Comparison of ENCODE assay signal across 12 cellular contexts in the genomic region with DNA sequence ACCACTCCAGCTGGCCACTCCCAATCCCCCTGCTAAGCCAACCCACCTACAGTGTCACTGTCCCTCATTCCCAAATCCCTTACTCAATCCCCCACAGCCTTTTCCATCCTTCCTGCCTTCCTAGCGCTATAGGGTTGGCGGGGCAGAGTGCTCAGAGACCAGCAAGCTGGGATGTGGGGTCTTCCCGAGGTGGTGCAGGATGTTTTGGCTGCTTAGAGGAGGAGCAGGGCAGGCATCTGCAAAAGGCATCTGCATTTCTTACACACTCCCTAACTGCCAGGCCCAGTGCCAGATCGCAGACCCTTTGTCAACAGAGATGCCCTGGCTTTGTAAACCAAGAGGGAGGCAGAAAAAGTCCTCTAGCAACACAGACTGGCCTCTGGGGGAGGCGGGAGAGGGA. TPM values are rescaled to one million over a fixed set of nuclear protein-coding genes. Genes with fewer than 3 reads are reported as not detected.
A peak's percentile ranks its signal among the peaks of the same experiment; 100 is the strongest.
DNase-seq lines count a peak whose midpoint lies in the region; ATAC-seq and TF ChIP-seq lines count a peak whose summit lies in the region.
"Had no signal": no experiment of that assay in that cellular context is flagged by ENCODE, and none has a peak within 500 bp of the region (broad histone marks: within the 10 kb centered on the region; RNA-seq: fewer than 3 reads in every experiment).

No MANE protein-coding gene starts in this region.

- H4K20me1 ChIP-seq in SK-N-SH (ENCODE audit: insufficient read depth) = no peaks in the 10 kb centered on the region

- no peaks in the 10 kb centered on the region for H3F3A ChIP-seq in SK-N-SH (replicated peaks; ENCODE audit: insufficient read depth)

- no peak for TF ChIP-seq CTCF in cardiac muscle cell (IDR thresholded peaks at IDR 0.05; ENCODE audit: low read depth, low read length)
- no peak for TF ChIP-seq CTCF in SK-N-SH (IDR thresholded peaks at IDR 0.05)
- no peak for TF ChIP-seq CTCF in esophagus muscularis mucosa (IDR thresholded peaks at IDR 0.05)

- H3K27me3 ChIP-seq in cardiac muscle cell = no peaks in the 10 kb centered on the region
- no peaks in the 10 kb centered on the region for H3K27me3 ChIP-seq in right cardiac atrium (ENCODE audit: control insufficient read depth, insufficient read depth)
- H3K27me3 ChIP-seq in SK-N-SH (ENCODE audit: insufficient read depth) = no peaks in the 10 kb centered on the region
- peaks cover 0 to 28% (median 0%) of the 10 kb centered on the region in 4 donors for H3K27me3 ChIP-seq in esophagus muscularis mucosa

- H3K36me3 ChIP-seq in cardiac muscle cell (no peaks in the 10 kb centered on the region), SK-N-SH (replicated peaks in 1 of 2; ENCODE audit: control insufficient read depth in 1 of 2, insufficient read depth in 2 of 2, low read length in 1 of 2) (no peaks in the 10 kb centered on the region), esophagus muscularis mucosa (no peaks in the 10 kb centered on the region)

- no peaks in the 10 kb centered on the region for H3K79me2 ChIP-seq in SK-N-SH (ENCODE audit: insufficient read depth)

- H3K4me1 ChIP-seq in cardiac muscle cell (ENCODE audit: low read depth) (peaks cover 24% of the 10 kb centered on the region), right cardiac atrium (ENCODE audit: control insufficient read depth, insufficient read depth, low read length) (no peaks in the 10 kb centered on the region), SK-N-SH (ENCODE audit: control insufficient read depth in 1 of 2, insufficient read depth in 2 of 2, low read depth in 1 of 2, low read length in 1 of 2) (peaks cover 0 to 12% of the 10 kb centered on the region in 2 experiments; a peak in 1 of 4 replicates), esophagus muscularis mucosa (peaks cover 0 to 16% (median 12%) of the 10 kb centered on the region in 4 donors)

- ATAC-seq in right cardiac atrium (no peak), memory B cell (ENCODE audit: low read depth) (no peak), HG03097 (IDR thresholded peaks at IDR 0.05; ENCODE audit: low FRiP score, unreplicated experiment) (no peak)
- ATAC-seq: HCT116 had no signal

- CTCF ChIA-PET in SK-N-SH (lab: Yijun Ruan, JAX) = interaction anchor here (1.3 to 1.6 kb wide), 2 partner anchors 10 to 85 kb away, joined by 5 read pairs; no protein-coding TSS in a partner anchor

- peak overlapping the region; percentile 85 for H3K27ac Mint-ChIP-seq in memory B cell

- DNase-seq in cardiac muscle cell (ENCODE audit: low read depth in 1 of 2, low spot score in 1 of 2) (no peak), right cardiac atrium (no peak), SHP77 treated with DMSO at 0.1 percent for 48 hours (lab: John Stamatoyannopoulos, UW) (peak; percentile 24), memory B cell (ENCODE audit: low spot score in 2 of 2) (no peak), SK-N-SH (no peak), esophagus muscularis mucosa (ENCODE audit: extremely low spot score) (no peak)
- no peak for DNase-seq in activated effector memory CD4-positive, alpha-beta T cell treated with anti-CD3 and anti-CD28 coated beads, Interleukin-2, amount 50 U/mL, for 16 hours
- DNase-seq: activated T-cell treated with anti-CD3 and anti-CD28 coated beads, Interleukin-2, amount 50 U/mL, for 4 hours; IMR-90; NCI-H1930 had no signal

- no peak for TF ChIP-seq RAD21 in SK-N-SH (IDR thresholded peaks at IDR 0.05; ENCODE audit: low read length)

- H3K4me3 Mint-ChIP-seq in memory B cell = peak overlapping the region; percentile 43
- H3K4me3 Mint-ChIP-seq: activated T-cell treated with anti-CD3 and anti-CD28 coated beads, Interleukin-2, amount 50 U/mL, for 4 hours had no signal

- no peak overlapping the region for H3K4me2 ChIP-seq in SK-N-SH

- WGBS in right cardiac atrium = 61% methylated on average over 5 of the region's 5 CpGs
- 35% methylated on average over 5 of the region's 5 CpGs for WGBS in SK-N-SH (ENCODE audit: low lambda C conversion rate)
- WGBS in esophagus muscularis mucosa = 64% methylated on average over 5 of the region's 5 CpGs

- TF ChIP-seq POLR2A in esophagus muscularis mucosa (IDR thresholded peaks at IDR 0.05; ENCODE audit: low read depth) = no peak

- H3K27ac ChIP-seq in cardiac muscle cell (peak overlapping the region; percentile 73), right cardiac atrium (ENCODE audit: low read length) (no peak overlapping the region), SK-N-SH (ENCODE audit: low read depth in 2 of 2, low read length in 1 of 2) (no peak overlapping the region), esophagus muscularis mucosa (replicated peaks in 1 of 4) (no peak overlapping the region)

- H2AFZ ChIP-seq in SK-N-SH (ENCODE audit: low read depth) = no peak overlapping the region

- no peaks in the 10 kb centered on the region for H3K9me3 Mint-ChIP-seq in memory B cell
- H3K9me3 Mint-ChIP-seq: activated T-cell treated with anti-CD3 and anti-CD28 coated beads, Interleukin-2, amount 50 U/mL, for 4 hours had no signal

- peaks cover 23% of the 10 kb centered on the region for H3K4me1 Mint-ChIP-seq in memory B cell

- H3K9me3 ChIP-seq in cardiac muscle cell (ENCODE audit: low read depth) = no peaks in the 10 kb centered on the region
- no peaks in the 10 kb centered on the region for H3K9me3 ChIP-seq in right cardiac atrium (ENCODE audit: control insufficient read depth, low read length)
- no peaks in the 10 kb centered on the region for H3K9me3 ChIP-seq in SK-N-SH
- H3K9me3 ChIP-seq in esophagus muscularis mucosa = no peaks in the 10 kb centered on the region

- POLR2A ChIA-PET in SK-N-SH (lab: Yijun Ruan, JAX) = no interaction called here

- intact Hi-C loops in right cardiac atrium (cut with DNase I) (no loop called here), esophagus muscularis mucosa (cut with DNase I) (no loop called here)

- H3K9ac ChIP-seq in SK-N-SH = no peak overlapping the region

- H3K27me3 Mint-ChIP-seq in memory B cell = no peaks in the 10 kb centered on the region

- H3K4me3 ChIP-seq in cardiac muscle cell = no peak overlapping the region
- no peak overlapping the region for H3K4me3 ChIP-seq in right cardiac atrium (ENCODE audit: low read length)
- H3K4me3 ChIP-seq in SK-N-SH (ENCODE audit: low read depth in 2 of 2, low read length in 1 of 2) = no peak overlapping the region
- H3K4me3 ChIP-seq in esophagus muscularis mucosa = no peak overlapping the region

- TF ChIP-seq EP300 in SK-N-SH (IDR thresholded peaks at IDR 0.05; ENCODE audit: borderline replicate concordance in 1 of 2, low read depth in 1 of 2, low read length in 1 of 2) (no peak), esophagus muscularis mucosa (IDR thresholded peaks at IDR 0.05) (no peak)

- H3K9me2 ChIP-seq in SK-N-SH = no peaks in the 10 kb centered on the region

- H3K36me3 Mint-ChIP-seq in memory B cell = no peaks in the 10 kb centered on the region

TF ChIP-seq in SK-N-SH, 30 proteins besides CTCF, POLR2A, EP300 and RAD21 (continues in another document):
- TF ChIP-seq, protein P1, sequence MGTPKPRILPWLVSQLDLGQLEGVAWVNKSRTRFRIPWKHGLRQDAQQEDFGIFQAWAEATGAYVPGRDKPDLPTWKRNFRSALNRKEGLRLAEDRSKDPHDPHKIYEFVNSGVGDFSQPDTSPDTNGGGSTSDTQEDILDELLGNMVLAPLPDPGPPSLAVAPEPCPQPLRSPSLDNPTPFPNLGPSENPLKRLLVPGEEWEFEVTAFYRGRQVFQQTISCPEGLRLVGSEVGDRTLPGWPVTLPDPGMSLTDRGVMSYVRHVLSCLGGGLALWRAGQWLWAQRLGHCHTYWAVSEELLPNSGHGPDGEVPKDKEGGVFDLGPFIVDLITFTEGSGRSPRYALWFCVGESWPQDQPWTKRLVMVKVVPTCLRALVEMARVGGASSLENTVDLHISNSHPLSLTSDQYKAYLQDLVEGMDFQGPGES (IDR thresholded peaks at IDR 0.05; ENCODE audit: low read depth, low read length) = no peak
- TF ChIP-seq TEAD4 (IDR thresholded peaks at IDR 0.05; ENCODE audit: borderline replicate concordance, insufficient read depth) (no peak), MEF2A (IDR thresholded peaks at IDR 0.05; ENCODE audit: borderline replicate concordance, low read depth) (no peak), SMC3 (IDR thresholded peaks at IDR 0.05; ENCODE audit: low read depth, low read length) (no peak)
- TF ChIP-seq, protein P2, sequence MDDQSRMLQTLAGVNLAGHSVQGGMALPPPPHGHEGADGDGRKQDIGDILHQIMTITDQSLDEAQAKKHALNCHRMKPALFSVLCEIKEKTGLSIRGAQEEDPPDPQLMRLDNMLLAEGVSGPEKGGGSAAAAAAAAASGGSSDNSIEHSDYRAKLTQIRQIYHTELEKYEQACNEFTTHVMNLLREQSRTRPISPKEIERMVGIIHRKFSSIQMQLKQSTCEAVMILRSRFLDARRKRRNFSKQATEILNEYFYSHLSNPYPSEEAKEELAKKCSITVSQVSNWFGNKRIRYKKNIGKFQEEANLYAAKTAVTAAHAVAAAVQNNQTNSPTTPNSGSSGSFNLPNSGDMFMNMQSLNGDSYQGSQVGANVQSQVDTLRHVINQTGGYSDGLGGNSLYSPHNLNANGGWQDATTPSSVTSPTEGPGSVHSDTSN (IDR thresholded peaks at IDR 0.05) = no peak
- TF ChIP-seq, protein P3, sequence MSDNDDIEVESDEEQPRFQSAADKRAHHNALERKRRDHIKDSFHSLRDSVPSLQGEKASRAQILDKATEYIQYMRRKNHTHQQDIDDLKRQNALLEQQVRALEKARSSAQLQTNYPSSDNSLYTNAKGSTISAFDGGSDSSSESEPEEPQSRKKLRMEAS (IDR thresholded peaks at IDR 0.05; ENCODE audit: low read depth) = no peak

RNA-seq across cellular contexts. Expression of gene ADA2, which starts 37.9 kb away (rescaled TPM):
- total RNA-seq in cardiac muscle cell (0.83 and 1.5 TPM in 2 replicates), right cardiac atrium (10 to 100 TPM; 20.1 to 51.6 (median 34.8) TPM), esophagus muscularis mucosa (10 to 100 TPM in 2 of 4 donors, 1 to 10 TPM in 2; 4.9 to 24.7 (median 9.2) TPM)
- polyA plus RNA-seq in cardiac muscle cell (2.6 and 2.7 TPM in 2 replicates), right cardiac atrium (25.4 TPM), SK-N-SH (2012; rRNA removed) (0.86 and 1.3 TPM in 2 replicates)
- 0.79 and 1.1 TPM in 2 replicates for polyA plus RNA-seq in SK-N-SH (2012; cell fraction: cytosol; rRNA removed)
- polyA plus RNA-seq in SK-N-SH (2012; cell fraction: nucleus; rRNA removed) = 0.48 and 0.55 TPM in 2 replicates
